Comparison of ENCODE assay signal across 14 cellular contexts in genomic region chr13:29743229-29743786, GRCh38.
A peak's percentile ranks its signal among the peaks of the same experiment; 100 is the strongest.
DNase-seq lines count a peak whose midpoint lies in the region; ATAC-seq and TF ChIP-seq lines count a peak whose summit lies in the region.
"Had no signal": no experiment of that assay in that cellular context is flagged by ENCODE, and none has a peak within 500 bp of the region (broad histone marks: within the 10 kb centered on the region; RNA-seq: fewer than 3 reads in every experiment).

No MANE protein-coding gene starts in this region.

- no peaks in the 10 kb centered on the region for H3K9me3 Mint-ChIP-seq in activated T-cell treated with anti-CD3 and anti-CD28 coated beads, Interleukin-2, amount 50 U/mL, for 72 hours
- H3K9me3 Mint-ChIP-seq: activated CD4-positive, alpha-beta T cell treated with anti-CD3 and anti-CD28 coated beads, Interleukin-2, amount 10 ng/mL, durations not matched to agents 7 days and 5 days; activated naive CD8-positive, alpha-beta T cell treated with anti-CD3 and anti-CD28 coated beads for 36 hours; CD8-positive, alpha-beta memory T cell had no signal

- H3K4me2 ChIP-seq in parathyroid adenoma (ENCODE audit: low read length): no peak overlapping the region

- peak; percentile 91 for DNase-seq in AG10803 (ENCODE audit: low read depth)
- DNase-seq in SJSA1 (ENCODE audit: low read depth in 1 of 2, low spot score in 2 of 2): peak; percentile 65 to 72
- DNase-seq in foreskin fibroblast: peak; percentile 78 to 83
- DNase-seq in NCI-H2029 (lab: John Stamatoyannopoulos, UW): no peak
- DNase-seq in stimulated activated CD4-positive, alpha-beta T cell treated with anti-CD3 and anti-CD28 coated beads, Interleukin-2, amount 100 ng/mL, for 48 hours: no peak
- DNase-seq in activated T-cell treated with anti-CD3 and anti-CD28 coated beads, Interleukin-2, amount 50 U/mL, for 72 hours: no peak
- DNase-seq: activated CD4-positive, alpha-beta T cell treated with anti-CD3 and anti-CD28 coated beads, Interleukin-2, amount 10 ng/mL, durations not matched to agents 7 days and 5 days; activated naive CD8-positive, alpha-beta T cell treated with anti-CD3 and anti-CD28 coated beads for 36 hours; CD8-positive, alpha-beta memory T cell; GOT3; NCI-H1694 treated with DMSO at 0.1 percent for 48 hours had no signal

- H3K4me3 ChIP-seq in AG10803 (ENCODE audit: low read length): peak overlapping the region; percentile 3
- no peak overlapping the region for H3K4me3 ChIP-seq in SJSA1
- H3K4me3 ChIP-seq in foreskin fibroblast (ENCODE audit: low read depth in 1 of 2, low read length in 2 of 2): peak overlapping the region in 1 of 2 donors; percentile 4
- H3K4me3 ChIP-seq in parathyroid adenoma (ENCODE audit: low read depth, low read length): no peak overlapping the region

- no peaks in the 10 kb centered on the region for H3K36me3 Mint-ChIP-seq in activated T-cell treated with anti-CD3 and anti-CD28 coated beads, Interleukin-2, amount 50 U/mL, for 72 hours (ENCODE audit: insufficient read depth in 2 of 2)
- H3K36me3 Mint-ChIP-seq: activated naive CD8-positive, alpha-beta T cell treated with anti-CD3 and anti-CD28 coated beads for 36 hours; CD8-positive, alpha-beta memory T cell had no signal

- no peak overlapping the region for H3K4me3 Mint-ChIP-seq in activated T-cell treated with anti-CD3 and anti-CD28 coated beads, Interleukin-2, amount 50 U/mL, for 72 hours
- H3K4me3 Mint-ChIP-seq: activated CD4-positive, alpha-beta T cell treated with anti-CD3 and anti-CD28 coated beads, Interleukin-2, amount 10 ng/mL, durations not matched to agents 7 days and 5 days; activated naive CD8-positive, alpha-beta T cell treated with anti-CD3 and anti-CD28 coated beads for 36 hours; CD8-positive, alpha-beta memory T cell had no signal

- H3K27ac ChIP-seq in SJSA1 (peak overlapping the region; percentile 50), parathyroid adenoma (no peak overlapping the region)
- H3K27ac ChIP-seq: RWPE1 had no signal

- H3K27me3 Mint-ChIP-seq in activated T-cell treated with anti-CD3 and anti-CD28 coated beads, Interleukin-2, amount 50 U/mL, for 72 hours (ENCODE audit: low read depth): peaks cover 15% of the 10 kb centered on the region

- H3K27ac Mint-ChIP-seq in activated T-cell treated with anti-CD3 and anti-CD28 coated beads, Interleukin-2, amount 50 U/mL, for 72 hours: no peak overlapping the region
- H3K27ac Mint-ChIP-seq: activated CD4-positive, alpha-beta T cell treated with anti-CD3 and anti-CD28 coated beads, Interleukin-2, amount 10 ng/mL, durations not matched to agents 7 days and 5 days; activated naive CD8-positive, alpha-beta T cell treated with anti-CD3 and anti-CD28 coated beads for 36 hours had no signal

- no peaks in the 10 kb centered on the region for H3K4me1 Mint-ChIP-seq in activated T-cell treated with anti-CD3 and anti-CD28 coated beads, Interleukin-2, amount 50 U/mL, for 72 hours (ENCODE audit: low read depth)
- H3K4me1 Mint-ChIP-seq: activated CD4-positive, alpha-beta T cell treated with anti-CD3 and anti-CD28 coated beads, Interleukin-2, amount 10 ng/mL, durations not matched to agents 7 days and 5 days; activated naive CD8-positive, alpha-beta T cell treated with anti-CD3 and anti-CD28 coated beads for 36 hours; CD8-positive, alpha-beta memory T cell had no signal

- H3K9ac ChIP-seq in parathyroid adenoma: no peak overlapping the region

- H3K4me1 ChIP-seq in SJSA1 (replicated peaks) (peaks cover 29% of the 10 kb centered on the region), parathyroid adenoma (no peaks in the 10 kb centered on the region)

- no peaks in the 10 kb centered on the region for H3K36me3 ChIP-seq in SJSA1
- H3K36me3 ChIP-seq in parathyroid adenoma (ENCODE audit: control insufficient read depth, insufficient read depth, low read length): no peaks in the 10 kb centered on the region

- no peak for ATAC-seq in GM18909 (IDR thresholded peaks at IDR 0.05; ENCODE audit: poor library complexity, unreplicated experiment)
- ATAC-seq in activated T-cell treated with anti-CD3 and anti-CD28 coated beads, Interleukin-2, amount 50 U/mL, for 72 hours (replicated peaks in 1 of 2): no peak

- H3K9me3 ChIP-seq in SJSA1 (replicated peaks): no peaks in the 10 kb centered on the region
- no peaks in the 10 kb centered on the region for H3K9me3 ChIP-seq in parathyroid adenoma (ENCODE audit: control insufficient read depth, low read length)

- H3K27me3 ChIP-seq in SJSA1 (replicated peaks) (no peaks in the 10 kb centered on the region), parathyroid adenoma (ENCODE audit: control insufficient read depth, insufficient read depth, low read length) (no peaks in the 10 kb centered on the region)

- H3K79me2 ChIP-seq in parathyroid adenoma: no peaks in the 10 kb centered on the region

- peak overlapping the region; percentile 28 for H2AFZ ChIP-seq in parathyroid adenoma

- TF ChIP-seq CTCF in AG10803 (conservative IDR thresholded peaks at IDR 0.05; ENCODE audit: low read length): no peak
- no peak for TF ChIP-seq CTCF in foreskin fibroblast (IDR thresholded peaks at IDR 0.05; ENCODE audit: low read depth, low read length)
- TF ChIP-seq CTCF in parathyroid adenoma (IDR thresholded peaks at IDR 0.05): no peak

Comparison
In these comparisons a context has a peak if more than half of its experiments do, and no peak if none do; other contexts are left out.
1. DNase-seq: peak in AG10803 (single experiment), SJSA1 (2 of 2) and foreskin fibroblast (2 of 2); none in NCI-H2029 (single experiment), stimulated activated CD4-positive, alpha-beta T cell treated with anti-CD3 and anti-CD28 coated beads, Interleukin-2, amount 100 ng/mL, for 48 hours (0 of 2) and activated T-cell treated with anti-CD3 and anti-CD28 coated beads, Interleukin-2, amount 50 U/mL, for 72 hours (0 of 2).